In the genomic region with DNA sequence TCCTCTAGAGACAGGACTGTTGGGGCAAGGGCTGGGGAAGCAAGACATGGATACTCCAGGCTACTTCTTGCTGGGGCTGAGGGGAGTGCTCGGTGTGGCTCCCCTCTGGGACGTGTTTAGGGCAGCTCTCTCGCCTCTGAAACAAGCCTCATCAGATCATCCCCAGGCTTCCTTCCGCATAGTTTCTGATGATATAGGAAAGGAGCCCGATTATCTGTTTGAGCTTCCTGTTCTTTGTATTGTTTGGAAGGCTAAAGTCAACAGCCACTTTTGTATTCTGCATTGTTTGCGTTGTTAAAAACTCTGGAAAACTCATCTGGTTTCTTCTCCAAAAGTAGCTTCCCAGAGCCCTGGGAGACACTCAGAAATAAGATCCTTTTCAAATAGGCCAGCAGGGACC, we compare ENCODE assay signal across 10 cellular contexts. TPM values are rescaled to one million over a fixed set of nuclear protein-coding genes. Genes with fewer than 3 reads are reported as not detected.
A peak's percentile ranks its signal among the peaks of the same experiment; 100 is the strongest.
DNase-seq lines count a peak whose midpoint lies in the region; ATAC-seq and TF ChIP-seq lines count a peak whose summit lies in the region.
"Had no signal": no experiment of that assay in that cellular context is flagged by ENCODE, and none has a peak within 500 bp of the region (broad histone marks: within the 10 kb centered on the region; RNA-seq: fewer than 3 reads in every experiment).

No MANE protein-coding gene starts in this region.

- H3K4me1 Mint-ChIP-seq in activated T-cell treated with anti-CD3 and anti-CD28 coated beads, Interleukin-2, amount 50 U/mL, for 72 hours (ENCODE audit: low read depth) = peaks cover 96% of the 10 kb centered on the region
- peaks cover 99% of the 10 kb centered on the region for H3K4me1 Mint-ChIP-seq in activated CD4-positive, alpha-beta memory T cell treated with anti-CD3 and anti-CD28 coated beads for 36 hours (ENCODE audit: low read depth)

- ATAC-seq in activated T-cell treated with anti-CD3 and anti-CD28 coated beads, Interleukin-2, amount 50 U/mL, for 72 hours (replicated peaks in 1 of 2) = no peak
- ATAC-seq in left lobe of liver = peak; percentile 19
- no peak for ATAC-seq in GM19467 (IDR thresholded peaks at IDR 0.05; ENCODE audit: unreplicated experiment)
- ATAC-seq in HG02852 (IDR thresholded peaks at IDR 0.05; ENCODE audit: unreplicated experiment) = no peak

- H3K27ac ChIP-seq in suprapubic skin = peak overlapping the region; percentile 87

- H3K4me1 ChIP-seq in suprapubic skin = peaks cover 100% of the 10 kb centered on the region

- TF ChIP-seq CTCF in suprapubic skin (IDR thresholded peaks at IDR 0.05) = no peak

- no peaks in the 10 kb centered on the region for H3K9me3 ChIP-seq in suprapubic skin

- no peaks in the 10 kb centered on the region for H3K27me3 Mint-ChIP-seq in activated T-cell treated with anti-CD3 and anti-CD28 coated beads, Interleukin-2, amount 50 U/mL, for 72 hours (ENCODE audit: low read depth)
- H3K27me3 Mint-ChIP-seq in activated CD4-positive, alpha-beta memory T cell treated with anti-CD3 and anti-CD28 coated beads for 36 hours = no peaks in the 10 kb centered on the region

- H3K27ac Mint-ChIP-seq in activated T-cell treated with anti-CD3 and anti-CD28 coated beads, Interleukin-2, amount 50 U/mL, for 72 hours = peak overlapping the region; percentile 75
- peak overlapping the region; percentile 83 for H3K27ac Mint-ChIP-seq in activated CD4-positive, alpha-beta memory T cell treated with anti-CD3 and anti-CD28 coated beads for 36 hours

- intact Hi-C loops in activated CD4-positive, alpha-beta memory T cell treated with anti-CD3 and anti-CD28 coated beads for 36 hours (cut with micrococcal nuclease) = no loop called here

- DNase-seq in activated T-cell treated with anti-CD3 and anti-CD28 coated beads, Interleukin-2, amount 50 U/mL, for 72 hours = no peak
- DNase-seq in activated T-cell treated with anti-CD3 and anti-CD28 coated beads for 4 hours (no peak), left lobe of liver (ENCODE audit: low spot score) (no peak), suprapubic skin (ENCODE audit: low spot score in 2 of 2) (no peak), NCI-H1105 treated with DMSO at 0.1 percent for 48 hours (lab: John Stamatoyannopoulos, UW) (no peak)
- DNase-seq in activated CD4-positive, alpha-beta memory T cell treated with anti-CD3 and anti-CD28 coated beads for 36 hours = no peak
- DNase-seq: activated gamma-delta T cell treated with Interleukin-2 at 50 U/mL for 16 hours, kidney glomerular epithelial cell had no signal

- H3K9me3 Mint-ChIP-seq in activated T-cell treated with anti-CD3 and anti-CD28 coated beads, Interleukin-2, amount 50 U/mL, for 72 hours = no peaks in the 10 kb centered on the region
- no peaks in the 10 kb centered on the region for H3K9me3 Mint-ChIP-seq in activated CD4-positive, alpha-beta memory T cell treated with anti-CD3 and anti-CD28 coated beads for 36 hours

- no peak for TF ChIP-seq EP300 in suprapubic skin (IDR thresholded peaks at IDR 0.05)

- CTCF ChIA-PET in activated CD4-positive, alpha-beta memory T cell treated with anti-CD3 and anti-CD28 coated beads for 36 hours (lab: Charles Lee) = interaction anchor here (0.8 kb wide), 1 partner anchor 9 kb away, joined by 5 read pairs; no protein-coding TSS in a partner anchor

- H3K36me3 ChIP-seq in suprapubic skin = no peaks in the 10 kb centered on the region

- H3K4me3 Mint-ChIP-seq in activated T-cell treated with anti-CD3 and anti-CD28 coated beads, Interleukin-2, amount 50 U/mL, for 72 hours = peak overlapping the region; percentile 20 to 72
- H3K4me3 Mint-ChIP-seq in activated CD4-positive, alpha-beta memory T cell treated with anti-CD3 and anti-CD28 coated beads for 36 hours = no peak overlapping the region

- no peak overlapping the region for H3K4me3 ChIP-seq in suprapubic skin

- TF ChIP-seq POLR2A in suprapubic skin (IDR thresholded peaks at IDR 0.05) = no peak

- peaks cover 9 to 13% of the 10 kb centered on the region in 2 donors for H3K36me3 Mint-ChIP-seq in activated T-cell treated with anti-CD3 and anti-CD28 coated beads, Interleukin-2, amount 50 U/mL, for 72 hours (ENCODE audit: insufficient read depth in 2 of 2)
- H3K36me3 Mint-ChIP-seq in activated CD4-positive, alpha-beta memory T cell treated with anti-CD3 and anti-CD28 coated beads for 36 hours = peaks cover 34% of the 10 kb centered on the region

- POLR2A ChIA-PET in activated CD4-positive, alpha-beta memory T cell treated with anti-CD3 and anti-CD28 coated beads for 36 hours (lab: Charles Lee) = interaction anchor here (2.2 to 2.9 kb wide), 2 partner anchors 7 to 11 kb away, joined by 6 to 24 read pairs; no protein-coding TSS in a partner anchor

- no peaks in the 10 kb centered on the region for H3K27me3 ChIP-seq in suprapubic skin

- whole genome bisulfite sequencing in suprapubic skin = 37% methylated on average over 6 of the region's 6 CpGs

RNA-seq across cellular contexts. Expression of a gene that starts 18.8 kb away (rescaled TPM):
- 100 to 1,000 TPM; 385 to 504 TPM for total RNA-seq in activated T-cell treated with anti-CD3 and anti-CD28 coated beads, Interleukin-2, amount 50 U/mL, for 72 hours
- 100 to 1,000 TPM; 440 to 442 TPM for total RNA-seq in activated CD4-positive, alpha-beta memory T cell treated with anti-CD3 and anti-CD28 coated beads for 36 hours
- total RNA-seq in left lobe of liver = 11.7 TPM
- total RNA-seq in suprapubic skin = 1,000 to 10,000 TPM; 1,361 to 2,207 (median 1,502) TPM

Comparison
In these comparisons a context has a peak if more than half of its experiments do, and no peak if none do; other contexts are left out.
1. RNA of a gene that starts 18.8 kb away (total RNA-seq): 1,361 to 2,207 TPM in suprapubic skin, 385 to 504 TPM in activated T-cell treated with anti-CD3 and anti-CD28 coated beads, Interleukin-2, amount 50 U/mL, for 72 hours and 440 to 442 TPM in activated CD4-positive, alpha-beta memory T cell treated with anti-CD3 and anti-CD28 coated beads for 36 hours; 11.7 TPM in left lobe of liver (single experiment); every median in the first group is over 10 times any median in the second.